Comparison of ENCODE assay signal across 21 cellular contexts in genomic region chr6:146444195-146444594, GRCh38.
"Had no signal": no experiment of that assay in that cellular context is flagged by ENCODE, and none has a peak within 500 bp of the region (broad histone marks: within the 10 kb centered on the region; RNA-seq: fewer than 3 reads in every experiment).

No MANE protein-coding gene starts in this region.

- H3K27me3 ChIP-seq: gastroesophageal sphincter, neutrophil, ovary, spleen, thyroid gland had no signal

- H3K9me3 ChIP-seq: neutrophil, ovary, prostate gland, thyroid gland had no signal

- H3K36me3 ChIP-seq: gastroesophageal sphincter, neutrophil, ovary, prostate gland, spleen, thyroid gland had no signal

- ATAC-seq: activated T-cell treated with anti-CD3 and anti-CD28 coated beads, Interleukin-2, amount 50 U/mL, for 72 hours; gastroesophageal sphincter; left ventricle myocardium superior; natural killer cell treated with Interleukin-12 subunit alpha and Interleukin-12 subunit beta and Interleukin-15 and Interleukin-18, amount 100 ng/mL, for 72 hours; stimulated activated naive CD8-positive, alpha-beta T cell treated with anti-CD3 and anti-CD28 coated beads, Interleukin-15, Interleukin-2, amounts not matched to agents 100 U/mL and 50 U/mL, for 24 hours had no signal

- H3K27ac ChIP-seq: gastroesophageal sphincter, neutrophil, ovary, prostate gland, spleen, thyroid gland had no signal

- DNase-seq: activated CD4-positive, alpha-beta memory T cell treated with anti-CD3 and anti-CD28 coated beads for 36 hours; activated CD4-positive, alpha-beta T cell treated with anti-CD3 and anti-CD28 coated beads for 48 hours; activated effector memory CD4-positive, alpha-beta T cell treated with Interleukin-2 at 50 U/mL for 16 hours; activated naive CD4-positive, alpha-beta T cell treated with anti-CD3 and anti-CD28 coated beads, Interleukin-2, amount 10 ng/mL, durations not matched to agents 7 days and 5 days; activated T-cell treated with anti-CD3 and anti-CD28 coated beads, Interleukin-2, amount 50 U/mL, for 72 hours; cortex of kidney; endodermal cell; head of caudate nucleus; hypothalamus; left ventricle myocardium superior; mammary epithelial cell; midbrain; ovary; spleen; stimulated activated CD4-positive, alpha-beta T cell treated with anti-CD3 and anti-CD28 coated beads, Interleukin-4, amount 100 ng/mL, for 1 hour; stimulated activated naive CD8-positive, alpha-beta T cell treated with anti-CD3 and anti-CD28 coated beads, Interleukin-15, Interleukin-2, amounts not matched to agents 100 U/mL and 50 U/mL, for 24 hours; thyroid gland had no signal

- H3K4me1 ChIP-seq: gastroesophageal sphincter, prostate gland, spleen, thyroid gland had no signal

- H3K4me3 ChIP-seq: gastroesophageal sphincter, ovary, prostate gland, spleen, thyroid gland had no signal
